In the genomic region with DNA sequence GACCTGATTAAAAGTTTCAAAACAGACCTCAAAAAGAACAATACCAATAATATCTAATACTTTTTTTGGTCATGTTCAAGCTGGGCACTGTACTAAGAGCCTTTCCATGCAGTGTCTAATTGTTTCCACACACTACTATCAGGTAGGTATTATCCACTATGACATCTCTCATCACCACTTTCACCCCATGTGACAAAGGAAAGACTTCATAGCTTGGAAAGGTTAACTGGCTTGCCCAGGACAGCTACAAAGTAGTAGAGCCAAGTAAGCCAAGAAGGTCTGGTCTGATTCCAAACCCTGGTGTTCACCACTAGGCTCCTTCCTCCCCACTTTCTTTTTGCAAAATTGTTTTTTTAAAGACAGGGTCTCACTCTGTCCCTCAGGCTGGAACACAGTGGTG, we compare ENCODE assay signal across 24 cellular contexts.
"Had no signal": no experiment of that assay in that cellular context is flagged by ENCODE, and none has a peak within 500 bp of the region (broad histone marks: within the 10 kb centered on the region; RNA-seq: fewer than 3 reads in every experiment).

No MANE protein-coding gene starts in this region.

- DNase-seq: activated CD4-positive, alpha-beta T cell treated with anti-CD3 and anti-CD28 coated beads, Interleukin-2, amount 50 U/mL, for 1 hour; activated CD4-positive, CD25-positive, alpha-beta regulatory T cell treated with anti-CD3 and anti-CD28 coated beads, Interleukin-2, amount 50 U/mL, for 72 hours; activated CD8-positive, alpha-beta T cell treated with anti-CD3 and anti-CD28 coated beads, Interleukin-2, amount 10 ng/mL, durations not matched to agents 7 days and 5 days; activated gamma-delta T cell; cortex of kidney; endodermal cell; heart right ventricle; islet precursor cell; left colon; mucosa of descending colon; naive thymus-derived CD4-positive, alpha-beta T cell; stimulated activated CD4-positive, alpha-beta T cell treated with anti-CD3 and anti-CD28 coated beads, Interleukin-12 subunit alpha, Interleukin-12 subunit beta, amount 100 ng/mL, for 4 hours; stimulated activated CD4-positive, alpha-beta T cell treated with anti-CD3 and anti-CD28 coated beads, Interleukin-4, amount 100 ng/mL, for 4 hours; T-cell; upper lobe of left lung; WERI-Rb-1 had no signal

- H3K9me3 Mint-ChIP-seq: activated naive CD4-positive, alpha-beta T cell treated with anti-CD3 and anti-CD28 coated beads, Interleukin-2, amount 50 U/mL, for 24 hours; activated T-helper 1 cell treated with anti-CD3 and anti-CD28 coated beads, Interleukin-12 subunit alpha, Interleukin-12 subunit beta, Interleukin-2, Interleukin-4 antibody, amounts not matched to agents 30 ng/mL and 10 ng/mL and 1 ng/mL, durations not matched to agents 14 hours and 24 hours and 36 hours; central memory CD8-positive, alpha-beta T cell; stimulated activated naive CD8-positive, alpha-beta T cell treated with anti-CD3 and anti-CD28 coated beads, Interleukin-15, Interleukin-2, amounts not matched to agents 100 ng/mL and 50 ng/mL, for 24 hours; T-cell had no signal

- H3K9me3 ChIP-seq: breast epithelium, heart right ventricle, mucosa of descending colon, right atrium auricular region, upper lobe of left lung had no signal

- H3K27me3 ChIP-seq: breast epithelium, right atrium auricular region, upper lobe of left lung had no signal

- H3K4me3 Mint-ChIP-seq: activated CD8-positive, alpha-beta T cell treated with anti-CD3 and anti-CD28 coated beads, Interleukin-2, amount 10 ng/mL, durations not matched to agents 7 days and 5 days; activated naive CD4-positive, alpha-beta T cell treated with anti-CD3 and anti-CD28 coated beads, Interleukin-2, amount 50 U/mL, for 24 hours; activated T-helper 1 cell treated with anti-CD3 and anti-CD28 coated beads, Interleukin-12 subunit alpha, Interleukin-12 subunit beta, Interleukin-2, Interleukin-4 antibody, amounts not matched to agents 30 ng/mL and 10 ng/mL and 1 ng/mL, durations not matched to agents 14 hours and 24 hours and 36 hours; central memory CD8-positive, alpha-beta T cell; endodermal cell; memory B cell; naive thymus-derived CD4-positive, alpha-beta T cell; neural crest cell; stimulated activated naive CD8-positive, alpha-beta T cell treated with anti-CD3 and anti-CD28 coated beads, Interleukin-15, Interleukin-2, amounts not matched to agents 100 ng/mL and 50 ng/mL, for 24 hours; T-cell had no signal

- H3K27ac ChIP-seq: breast epithelium, heart right ventricle, right atrium auricular region, upper lobe of left lung, WERI-Rb-1 had no signal

- H3K4me1 ChIP-seq: breast epithelium, heart right ventricle, right atrium auricular region, upper lobe of left lung had no signal

- H3K36me3 ChIP-seq: breast epithelium, heart right ventricle, right atrium auricular region, upper lobe of left lung, WERI-Rb-1 had no signal

- ATAC-seq: activated CD8-positive, alpha-beta T cell treated with anti-CD3 and anti-CD28 coated beads, Interleukin-2, amount 10 ng/mL, durations not matched to agents 7 days and 5 days; heart right ventricle; left colon; mucosa of descending colon; naive thymus-derived CD4-positive, alpha-beta T cell; T-cell had no signal

- H3K4me1 Mint-ChIP-seq: activated naive CD4-positive, alpha-beta T cell treated with anti-CD3 and anti-CD28 coated beads, Interleukin-2, amount 50 U/mL, for 24 hours; central memory CD8-positive, alpha-beta T cell; endodermal cell; memory B cell; naive thymus-derived CD4-positive, alpha-beta T cell; T-cell had no signal

- H3K4me3 ChIP-seq: breast epithelium, heart right ventricle, mucosa of descending colon, right atrium auricular region, upper lobe of left lung had no signal

- H3K36me3 Mint-ChIP-seq: activated naive CD4-positive, alpha-beta T cell treated with anti-CD3 and anti-CD28 coated beads, Interleukin-2, amount 50 U/mL, for 24 hours; memory B cell; naive thymus-derived CD4-positive, alpha-beta T cell; T-cell had no signal

- H3K27me3 Mint-ChIP-seq: memory B cell had no signal

- H3K27ac Mint-ChIP-seq: activated CD8-positive, alpha-beta T cell treated with anti-CD3 and anti-CD28 coated beads, Interleukin-2, amount 10 ng/mL, durations not matched to agents 7 days and 5 days; activated naive CD4-positive, alpha-beta T cell treated with anti-CD3 and anti-CD28 coated beads, Interleukin-2, amount 50 U/mL, for 24 hours; activated T-helper 1 cell treated with anti-CD3 and anti-CD28 coated beads, Interleukin-12 subunit alpha, Interleukin-12 subunit beta, Interleukin-2, Interleukin-4 antibody, amounts not matched to agents 30 ng/mL and 10 ng/mL and 1 ng/mL, durations not matched to agents 14 hours and 24 hours and 36 hours; endodermal cell; memory B cell; naive thymus-derived CD4-positive, alpha-beta T cell; stimulated activated naive CD8-positive, alpha-beta T cell treated with anti-CD3 and anti-CD28 coated beads, Interleukin-15, Interleukin-2, amounts not matched to agents 100 ng/mL and 50 ng/mL, for 24 hours; T-cell had no signal
